In genomic region chr14:106606936-106607335, GRCh38 we compare ENCODE assay signal across 7 cellular contexts.
"Had no signal": no experiment of that assay in that cellular context is flagged by ENCODE, and none has a peak within 500 bp of the region (broad histone marks: within the 10 kb centered on the region; RNA-seq: fewer than 3 reads in every experiment).

No MANE protein-coding gene starts in this region.

- H3K9me3 Mint-ChIP-seq: IgD-negative memory B cell had no signal

- H3K4me3 ChIP-seq: GM23248 had no signal

- H3K27ac Mint-ChIP-seq: H9, IgD-negative memory B cell had no signal

- H3K9ac ChIP-seq: GM23248 had no signal

- H3K27ac ChIP-seq: GM23248 had no signal

- H3K4me3 Mint-ChIP-seq: H9, IgD-negative memory B cell had no signal

- H3K4me1 Mint-ChIP-seq: H9 had no signal

- H3K36me3 Mint-ChIP-seq: IgD-negative memory B cell had no signal

- ATAC-seq: HepG2 had no signal

- DNase-seq: GM23248, GOT3, H9, HCEC 1CT, KBM-7 had no signal
